ENCODE assay signal across 20 cellular contexts in genomic region chr18:9941660-9942059, GRCh38. TPM values are rescaled to one million over a fixed set of nuclear protein-coding genes. Genes with fewer than 3 reads are reported as not detected.
DNase-seq lines count a peak whose midpoint lies in the region; ATAC-seq, FAIRE-seq and TF ChIP-seq lines count a peak whose summit lies in the region.
"Had no signal": no experiment of that assay in that cellular context is flagged by ENCODE, and none has a peak within 500 bp of the region (broad histone marks: within the 10 kb centered on the region; RNA-seq: fewer than 3 reads in every experiment).

No MANE protein-coding gene starts in this region.

- H3K27me3 ChIP-seq in HepG2 (ENCODE audit: control insufficient read depth in 1 of 2, insufficient read depth in 2 of 2, low read length in 2 of 2) = no peaks in the 10 kb centered on the region
- H3K27me3 ChIP-seq in right lobe of liver = no peaks in the 10 kb centered on the region
- H3K27me3 ChIP-seq: BE2C had no signal

- H3K36me3 ChIP-seq in HepG2 (replicated peaks in 1 of 2; ENCODE audit: control insufficient read depth in 1 of 2, insufficient read depth in 2 of 2, low read length in 2 of 2) (peaks cover 9 to 64% of the 10 kb centered on the region in 2 experiments), right lobe of liver (peaks cover 0 to 40% (median 5%) of the 10 kb centered on the region in 4 donors)

- intact Hi-C loops in HepG2 (cut with micrococcal nuclease; ENCODE audit: unreplicated experiment) (no loop called here), right lobe of liver (cut with DNase I) (no loop called here)

- DNase-seq in HepG2 (ENCODE audit: low spot score) (no peak), right lobe of liver (no peak), frontal cortex (ENCODE audit: low spot score in 2 of 2) (no peak), iPS-NIHi11 (ENCODE audit: low spot score) (no peak), DMS79 (lab: John Stamatoyannopoulos, UW) (no peak)
- DNase-seq: 8988T; ACHN; BE2C; C1 segment of cervical spinal cord; CD4-positive, CD25-positive, alpha-beta regulatory T cell; CD8-positive, alpha-beta memory T cell; COR-L47; GF-D8; GOT3; H7; HFFc6 had no signal

- TF ChIP-seq POLR2A in HepG2 (IDR thresholded peaks at IDR 0.05; ENCODE audit: insufficient read depth in 1 of 2, low read depth in 2 of 2, low read length in 2 of 2) = no peak
- no peak for TF ChIP-seq POLR2A in right lobe of liver (IDR thresholded peaks at IDR 0.05)

- no peaks in the 10 kb centered on the region for H3K9me3 ChIP-seq in HepG2 (ENCODE audit: low read length)
- no peaks in the 10 kb centered on the region for H3K9me3 ChIP-seq in right lobe of liver
- H3K9me3 ChIP-seq: BE2C had no signal

- TF ChIP-seq EP300 in HepG2 (IDR thresholded peaks at IDR 0.05; ENCODE audit: low read depth in 2 of 2, low read length in 2 of 2) = no peak
- TF ChIP-seq EP300 in HepG2 (CRISPR knock-in tag; IDR thresholded peaks at IDR 0.05; ENCODE audit: borderline replicate concordance) = no peak

- no peak overlapping the region for H2AFZ ChIP-seq in HepG2 (ENCODE audit: low read length)

- CTCF ChIA-PET in HepG2 (lab: Yijun Ruan, JAX; ENCODE audit: low intra/inter-chr PET ratio, low total read pairs) = no interaction called here

- H3K4me2 ChIP-seq in HepG2 (ENCODE audit: low read depth, low read length) = no peak overlapping the region

- peaks cover 36% of the 10 kb centered on the region for H3K79me2 ChIP-seq in HepG2 (ENCODE audit: insufficient read depth, low read length)

- no peak for FAIRE-seq in HepG2 (lab: Jason Lieb, UNC)
- peak; percentile 15 for FAIRE-seq in TTC549 (lab: Jason Lieb, UNC)
- peak; percentile 59 for FAIRE-seq in frontal cortex (lab: Jason Lieb, UNC)
- FAIRE-seq: D721Med had no signal

- no peak for TF ChIP-seq RAD21 in HepG2 (CRISPR knock-in tag; IDR thresholded peaks at IDR 0.05)

- H4K20me1 ChIP-seq in HepG2 (ENCODE audit: insufficient read depth, low read length) = peaks cover 5% of the 10 kb centered on the region; the same call in 1 of the 2 replicates

- no TSS peak for BruUV-seq in HepG2 (replicated peaks; lab: Mats Ljungman, UMichigan)

- no peak overlapping the region for H3K27ac ChIP-seq in HepG2 (ENCODE audit: extremely low read length, insufficient read depth, low read length)
- H3K27ac ChIP-seq in right lobe of liver = no peak overlapping the region

- H3K4me1 ChIP-seq in HepG2 (ENCODE audit: insufficient read depth, low read length) (peaks cover 7% of the 10 kb centered on the region; the same call in 1 of the 2 replicates), right lobe of liver (peaks cover 0 to 13% (median 0%) of the 10 kb centered on the region in 4 donors)
- H3K4me1 ChIP-seq: BE2C had no signal

- POLR2A ChIA-PET in HepG2 (lab: Yijun Ruan, JAX) = no interaction called here

- no peak for TF ChIP-seq CTCF in HepG2 (CRISPR knock-in tag; IDR thresholded peaks at IDR 0.05)
- no peak for TF ChIP-seq CTCF in right lobe of liver (IDR thresholded peaks at IDR 0.05)

- 98% methylated on average over 1 of the region's 1 CpG for WGBS in HepG2 (ENCODE audit: low lambda C conversion rate)
- 91% methylated on average over 1 of the region's 1 CpG for WGBS in right lobe of liver (ENCODE audit: insufficient coverage, low coverage, low lambda C conversion rate, missing lambda C conversion rate)

- ATAC-seq in HepG2 (no peak), right lobe of liver (no peak), SK-N-SH treated with all-trans-retinoic acid at 6 μM for 48 hours (no peak)
- ATAC-seq: HCT116 had no signal

- in situ Hi-C loops in HepG2 (cut with HindIII; ENCODE audit: extremely low pct_ligation_motif_present, low pct_unique_long_range_greater_than_20kb) = no loop called here

- H3K9ac ChIP-seq in HepG2 (ENCODE audit: insufficient read depth, low read depth, low read length) = no peak overlapping the region

- H3K4me3 ChIP-seq in HepG2 (replicated peaks in 1 of 3; ENCODE audit: insufficient read depth in 1 of 3, low read depth in 2 of 3, low read length in 3 of 3) (no peak overlapping the region), right lobe of liver (no peak overlapping the region)

TF ChIP-seq in HepG2, 621 proteins besides CTCF, POLR2A, EP300 and RAD21 (continues in another document):
- peak; percentile 36 to 65; a peak in 2 of 4 replicates for TF ChIP-seq MAFK (conservative IDR thresholded peaks at IDR 0.05 in 1 of 2, IDR thresholded peaks at IDR 0.05 in 1 of 2; ENCODE audit: low read length in 2 of 2)
- TF ChIP-seq MED13 (CRISPR knock-in tag; IDR thresholded peaks at IDR 0.05) = no peak
- TF ChIP-seq MAFF (IDR thresholded peaks at IDR 0.05; ENCODE audit: low read depth, low read length) = peak; percentile 57; the same call in 1 of the 2 replicates
- TF ChIP-seq THAP7 (CRISPR knock-in tag; IDR thresholded peaks at IDR 0.05) = no peak

TF ChIP-seq in SK-N-SH treated with all-trans-retinoic acid at 6 μM for 48 hours, 23 proteins besides CTCF, POLR2A, EP300 and RAD21 (continues in another document):
- TF ChIP-seq TCF4 (CRISPR knock-in tag; IDR thresholded peaks at IDR 0.05; ENCODE audit: borderline replicate concordance) = no peak
- TF ChIP-seq ZNF565 (CRISPR knock-in tag; conservative IDR thresholded peaks at IDR 0.05; ENCODE audit: low read depth) = no peak
- no peak for TF ChIP-seq CREB5 (CRISPR knock-in tag; IDR thresholded peaks at IDR 0.05; ENCODE audit: low read depth)
- TF ChIP-seq ZC3H10 (CRISPR knock-in tag; IDR thresholded peaks at IDR 0.05) = no peak
- TF ChIP-seq RARB (CRISPR knock-in tag; IDR thresholded peaks at IDR 0.05) = no peak

RNA-seq across cellular contexts. Expression of gene VAPA, which starts 27.8 kb away (rescaled TPM):
- total RNA-seq in HepG2 (2016; rRNA removed; fragmentation: Illumina TruSeq; extraction: Trizol) (294 and 375 TPM in 2 replicates), right lobe of liver (100 to 1,000 TPM in 2 of 6 experiments, 10 to 100 TPM in 4; 69.6 to 149 (median 90.7) TPM), frontal cortex (118 TPM)
- 264 and 266 TPM in 2 replicates for total RNA-seq in HepG2 (2016; cell fraction: cytosol; rRNA removed; fragmentation: Illumina TruSeq; extraction: Trizol; ENCODE audit: low read depth)
- total RNA-seq in HepG2 (2016; cell fraction: insoluble cytoplasmic fraction; rRNA removed; fragmentation: Illumina TruSeq; extraction: Trizol) = 297 and 387 TPM in 2 replicates
- total RNA-seq in HepG2 (2016; cell fraction: membrane; rRNA removed; fragmentation: Illumina TruSeq; extraction: Trizol) = 204 and 205 TPM in 2 replicates
- total RNA-seq in HepG2 (2016; cell fraction: nucleus; rRNA removed; fragmentation: Illumina TruSeq; extraction: Trizol) = 154 and 169 TPM in 2 replicates
- 135 and 167 TPM in 2 replicates for polyA plus RNA-seq in HepG2 (2011; rRNA removed)
- polyA plus RNA-seq in HepG2 (2011; cell fraction: cytosol; rRNA removed) = 88.4 and 143 TPM in 2 replicates
- polyA plus RNA-seq in HepG2 (2011; cell fraction: nucleus; rRNA removed) = 42.2 and 58.3 TPM in 2 replicates
- polyA plus RNA-seq in HepG2 (2012) = 139 and 149 TPM in 2 replicates
- polyA plus RNA-seq in HepG2 (2016; cell fraction: cytosol; fragmentation: Illumina TruSeq; extraction: Trizol; ENCODE audit: low read depth) = 89.1 and 105 TPM in 2 replicates
- 426 and 427 TPM in 2 replicates for polyA plus RNA-seq in HepG2 (2016; cell fraction: insoluble cytoplasmic fraction; fragmentation: Illumina TruSeq; extraction: Trizol; ENCODE audit: low read depth)
- 141 and 145 TPM in 2 replicates for polyA plus RNA-seq in HepG2 (2016; cell fraction: membrane; fragmentation: Illumina TruSeq; extraction: Trizol; ENCODE audit: low read depth)
- 175 and 198 TPM in 2 replicates for polyA plus RNA-seq in HepG2 (2016; cell fraction: nucleus; fragmentation: Illumina TruSeq; extraction: Trizol; ENCODE audit: insufficient read depth, low read depth)
- polyA minus RNA-seq in HepG2 (2011; rRNA and poly(A)+ RNA removed; ENCODE audit: low replicate concordance) = 70.7 and 89.7 TPM in 2 replicates
- 146 and 183 TPM in 2 replicates for polyA minus RNA-seq in HepG2 (2011; cell fraction: cytosol; rRNA and poly(A)+ RNA removed)
- polyA minus RNA-seq in HepG2 (2011; cell fraction: nucleus; rRNA and poly(A)+ RNA removed) = 140 and 144 TPM in 2 replicates

RNA-seq across cellular contexts. Expression of gene TXNDC2, which starts 55.9 kb away (rescaled TPM):
- total RNA-seq in HepG2 (2016; rRNA removed; fragmentation: Illumina TruSeq; extraction: Trizol) (not detected in 2 replicates), right lobe of liver (not detected), frontal cortex (not detected)
- total RNA-seq in HepG2 (2016; cell fraction: cytosol; rRNA removed; fragmentation: Illumina TruSeq; extraction: Trizol; ENCODE audit: low read depth) = not detected in 2 replicates
- total RNA-seq in HepG2 (2016; cell fraction: insoluble cytoplasmic fraction; rRNA removed; fragmentation: Illumina TruSeq; extraction: Trizol) = not detected in 2 replicates
- not detected in 2 replicates for total RNA-seq in HepG2 (2016; cell fraction: membrane; rRNA removed; fragmentation: Illumina TruSeq; extraction: Trizol)
- total RNA-seq in HepG2 (2016; cell fraction: nucleus; rRNA removed; fragmentation: Illumina TruSeq; extraction: Trizol) = not detected in 2 replicates
- not detected in 2 replicates for polyA plus RNA-seq in HepG2 (2011; rRNA removed)
- polyA plus RNA-seq in HepG2 (2011; cell fraction: cytosol; rRNA removed) = not detected in 2 replicates
- polyA plus RNA-seq in HepG2 (2011; cell fraction: nucleus; rRNA removed) = 0.09 TPM in 1 of 2 replicates, not detected in the other
- polyA plus RNA-seq in HepG2 (2012) = 0.08 TPM in 1 of 2 replicates, not detected in the other
- polyA plus RNA-seq in HepG2 (2016; cell fraction: cytosol; fragmentation: Illumina TruSeq; extraction: Trizol; ENCODE audit: low read depth) = 0.06 TPM in 1 of 2 replicates, not detected in the other
- not detected in 2 replicates for polyA plus RNA-seq in HepG2 (2016; cell fraction: insoluble cytoplasmic fraction; fragmentation: Illumina TruSeq; extraction: Trizol; ENCODE audit: low read depth)
- not detected in 2 replicates for polyA plus RNA-seq in HepG2 (2016; cell fraction: membrane; fragmentation: Illumina TruSeq; extraction: Trizol; ENCODE audit: low read depth)
- polyA plus RNA-seq in HepG2 (2016; cell fraction: nucleus; fragmentation: Illumina TruSeq; extraction: Trizol; ENCODE audit: insufficient read depth, low read depth) = not detected in 2 replicates
- polyA minus RNA-seq in HepG2 (2011; rRNA and poly(A)+ RNA removed; ENCODE audit: low replicate concordance) = 0.35 TPM in 1 of 2 replicates, not detected in the other
- polyA minus RNA-seq in HepG2 (2011; cell fraction: cytosol; rRNA and poly(A)+ RNA removed) = not detected in 2 replicates
- polyA minus RNA-seq in HepG2 (2011; cell fraction: nucleus; rRNA and poly(A)+ RNA removed) = not detected in 2 replicates
- total RNA-seq: CD4-positive, CD25-positive, alpha-beta regulatory T cell; CD8-positive, alpha-beta memory T cell; H7 had no signal
- polyA plus RNA-seq: CD4-positive, CD25-positive, alpha-beta regulatory T cell; CD8-positive, alpha-beta memory T cell had no signal
